ENCODE assay signal across 8 cellular contexts in the genomic region with DNA sequence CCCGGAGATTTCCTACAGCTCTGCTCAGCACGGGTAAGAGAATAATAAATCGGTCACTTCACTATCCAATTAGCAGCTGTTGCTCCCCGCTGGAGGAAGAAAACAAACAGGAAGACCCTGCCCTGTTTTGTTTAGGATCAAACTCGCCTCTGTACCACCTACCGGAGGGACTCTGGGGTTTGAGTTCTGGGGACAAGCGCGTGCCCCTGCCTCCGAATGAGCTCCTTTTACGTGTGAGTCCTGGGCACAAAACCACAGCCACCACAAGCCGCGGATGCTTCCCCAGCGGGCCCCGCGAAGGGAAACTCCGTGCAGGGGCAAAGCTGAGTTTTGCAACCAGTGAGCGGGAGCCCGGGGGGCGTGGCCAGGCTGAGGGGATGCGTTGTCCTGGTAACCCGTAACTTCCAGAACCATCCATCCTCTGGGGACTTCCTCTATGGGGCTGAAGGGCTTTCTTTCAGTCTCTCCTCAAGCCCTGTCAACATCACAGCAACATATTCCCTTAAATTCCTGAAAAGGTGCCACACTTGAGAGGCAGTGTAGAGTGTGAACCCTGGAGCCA.
DNase-seq lines count a peak whose midpoint lies in the region; ATAC-seq and TF ChIP-seq lines count a peak whose summit lies in the region.

No MANE protein-coding gene starts in this region.

- DNase-seq in AML-193 (lab: John Stamatoyannopoulos, UW) (peak; percentile 92 to 94), NT2/D1 (ENCODE audit: low read depth, low spot score) (peak; percentile 47), fibroblast of peridontal ligament (ENCODE audit: extremely low read depth) (peak; percentile 84), natural killer cell (peak; percentile 76)
- DNase-seq in activated T-cell treated with anti-CD3 and anti-CD28 coated beads, Interleukin-2, amount 50 U/mL, for 4 hours: peak; percentile 67
- DNase-seq in stimulated activated effector memory CD8-positive, alpha-beta T cell treated with anti-CD3 and anti-CD28 coated beads, Interleukin-12 subunit alpha, Interleukin-12 subunit beta, amount 100 ng/mL, for 72 hours (ENCODE audit: low spot score in 2 of 2): peak; percentile 56 to 86

- H3K27ac Mint-ChIP-seq in natural killer cell: peak overlapping the region; percentile 2 to 70
- H3K27ac Mint-ChIP-seq in stimulated activated effector memory CD8-positive, alpha-beta T cell treated with anti-CD3 and anti-CD28 coated beads, Interleukin-12 subunit alpha, Interleukin-12 subunit beta, amount 100 ng/mL, for 72 hours: peak overlapping the region; percentile 64

- H3K4me1 Mint-ChIP-seq in activated T-cell treated with anti-CD3 and anti-CD28 coated beads, Interleukin-2, amount 50 U/mL, for 4 hours (ENCODE audit: low read depth): peaks cover 28% of the 10 kb centered on the region
- peaks cover 18 to 20% of the 10 kb centered on the region in 2 donors for H3K4me1 Mint-ChIP-seq in natural killer cell
- H3K4me1 Mint-ChIP-seq in stimulated activated effector memory CD8-positive, alpha-beta T cell treated with anti-CD3 and anti-CD28 coated beads, Interleukin-12 subunit alpha, Interleukin-12 subunit beta, amount 100 ng/mL, for 72 hours: peaks cover 12% of the 10 kb centered on the region

- peaks cover 5% of the 10 kb centered on the region for H3K4me1 ChIP-seq in NT2/D1 (ENCODE audit: insufficient read depth, insufficient read length)

- intact Hi-C loops in natural killer cell (cut with micrococcal nuclease): loop anchor here (10.0 kb wide), 1 partner anchor 376 kb away; the partner anchor contains the start of gene EIF4E3

- no peaks in the 10 kb centered on the region for H3K36me3 Mint-ChIP-seq in activated T-cell treated with anti-CD3 and anti-CD28 coated beads, Interleukin-2, amount 50 U/mL, for 4 hours (ENCODE audit: insufficient read depth)
- H3K36me3 Mint-ChIP-seq in natural killer cell: no peaks in the 10 kb centered on the region
- no peaks in the 10 kb centered on the region for H3K36me3 Mint-ChIP-seq in stimulated activated effector memory CD8-positive, alpha-beta T cell treated with anti-CD3 and anti-CD28 coated beads, Interleukin-12 subunit alpha, Interleukin-12 subunit beta, amount 100 ng/mL, for 72 hours

- peak overlapping the region; percentile 55 for H3K4me3 ChIP-seq in NT2/D1 (ENCODE audit: insufficient read length, low read depth)

- TF ChIP-seq CTCF in natural killer cell (IDR thresholded peaks at IDR 0.05): no peak

- peak overlapping the region; percentile 12 for H3K9ac ChIP-seq in NT2/D1 (ENCODE audit: insufficient read length, low read depth)

- no peaks in the 10 kb centered on the region for H3K36me3 ChIP-seq in NT2/D1 (ENCODE audit: insufficient read depth, insufficient read length, low read length)

- peak overlapping the region; percentile 74 for H3K4me3 Mint-ChIP-seq in activated T-cell treated with anti-CD3 and anti-CD28 coated beads, Interleukin-2, amount 50 U/mL, for 4 hours
- H3K4me3 Mint-ChIP-seq in natural killer cell: peak overlapping the region; percentile 77
- H3K4me3 Mint-ChIP-seq in stimulated activated effector memory CD8-positive, alpha-beta T cell treated with anti-CD3 and anti-CD28 coated beads, Interleukin-12 subunit alpha, Interleukin-12 subunit beta, amount 100 ng/mL, for 72 hours: peak overlapping the region; percentile 68

- H3K27me3 Mint-ChIP-seq in activated T-cell treated with anti-CD3 and anti-CD28 coated beads, Interleukin-2, amount 50 U/mL, for 4 hours (ENCODE audit: low read depth): peaks cover 9% of the 10 kb centered on the region
- H3K27me3 Mint-ChIP-seq in natural killer cell (ENCODE audit: low read depth in 2 of 2): peaks cover 19 to 25% of the 10 kb centered on the region in 2 donors

- H3K9me3 Mint-ChIP-seq in activated T-cell treated with anti-CD3 and anti-CD28 coated beads, Interleukin-2, amount 50 U/mL, for 4 hours: no peaks in the 10 kb centered on the region
- H3K9me3 Mint-ChIP-seq in natural killer cell: no peaks in the 10 kb centered on the region
- no peaks in the 10 kb centered on the region for H3K9me3 Mint-ChIP-seq in stimulated activated effector memory CD8-positive, alpha-beta T cell treated with anti-CD3 and anti-CD28 coated beads, Interleukin-12 subunit alpha, Interleukin-12 subunit beta, amount 100 ng/mL, for 72 hours

- no peaks in the 10 kb centered on the region for H3K9me3 ChIP-seq in NT2/D1 (ENCODE audit: insufficient read depth, low read length)

- peaks cover 34% of the 10 kb centered on the region for H3K27me3 ChIP-seq in NT2/D1 (ENCODE audit: insufficient read depth, insufficient read length)

- ATAC-seq in GM18909 (IDR thresholded peaks at IDR 0.05; ENCODE audit: poor library complexity, unreplicated experiment): peak; percentile 67
- peak; percentile 43 for ATAC-seq in HG03135 (IDR thresholded peaks at IDR 0.05; ENCODE audit: unreplicated experiment)
- peak; percentile 87 to 89 for ATAC-seq in activated T-cell treated with anti-CD3 and anti-CD28 coated beads, Interleukin-2, amount 50 U/mL, for 4 hours
- peak; percentile 88 to 90 (median 88) for ATAC-seq in natural killer cell
- peak; percentile 83 for ATAC-seq in stimulated activated effector memory CD8-positive, alpha-beta T cell treated with anti-CD3 and anti-CD28 coated beads, Interleukin-12 subunit alpha, Interleukin-12 subunit beta, amount 100 ng/mL, for 72 hours

Comparison
In these comparisons a context has a peak if more than half of its experiments do, and no peak if none do; other contexts are left out.
1. Peak in every context shown above with its lines: DNase-seq, ATAC-seq and H3K4me3 ChIP-seq.